Comparison of ENCODE assay signal across 1 cellular context in genomic region chr11:20109731-20110445, GRCh38.
TF ChIP-seq lines count a peak whose summit lies in the region.

No MANE protein-coding gene starts in this region.

TF ChIP-seq in A549, 52 proteins besides CTCF, POLR2A, EP300 and RAD21 (continued from another document):
- TF ChIP-seq USF2 (IDR thresholded peaks at IDR 0.05), result no peak
- TF ChIP-seq NR3C1 (IDR thresholded peaks at IDR 0.05), result no peak
